Comparison of ENCODE assay signal across 11 cellular contexts in the genomic region with DNA sequence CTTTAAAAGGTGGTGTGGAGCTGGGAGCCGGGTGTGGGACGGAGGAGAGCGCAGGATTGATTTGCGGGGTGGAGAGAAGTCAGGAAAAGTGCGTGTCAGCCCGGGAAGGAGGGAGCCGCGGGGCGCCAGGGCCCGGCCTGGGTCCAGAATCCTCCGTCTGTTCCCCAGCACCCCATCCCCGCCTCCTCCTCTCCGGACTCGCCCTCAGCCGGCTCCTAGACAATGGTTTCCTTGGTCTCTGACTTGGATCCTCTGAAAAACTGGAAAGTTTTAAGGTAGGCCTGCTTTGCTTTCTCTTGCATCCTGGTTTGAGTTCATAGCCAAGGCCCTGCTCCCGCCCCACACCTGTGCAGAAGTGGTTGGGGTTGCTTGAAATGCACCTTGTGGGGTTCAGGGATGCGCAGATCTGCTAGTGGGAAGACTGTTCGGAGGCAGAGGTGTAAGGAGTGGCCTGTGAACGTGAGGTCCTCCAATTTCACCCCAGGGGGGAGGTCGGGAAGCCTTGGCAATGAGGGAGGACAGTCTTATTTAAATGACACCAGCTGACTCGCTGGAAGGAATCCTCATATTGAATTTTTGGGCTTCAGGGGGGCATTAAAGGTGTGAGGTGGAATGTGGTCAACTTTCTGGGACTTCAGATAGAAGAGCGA.
DNase-seq lines count a peak whose midpoint lies in the region; ATAC-seq and TF ChIP-seq lines count a peak whose summit lies in the region.
"Had no signal": no experiment of that assay in that cellular context is flagged by ENCODE, and none has a peak within 500 bp of the region (broad histone marks: within the 10 kb centered on the region; RNA-seq: fewer than 3 reads in every experiment).

No MANE protein-coding gene starts in this region.

- WGBS in ovary, 3 donors = 20 to 25% (median 22%) methylated on average over 22 of the region's 22 CpGs

- intact Hi-C loops in Right ventricle myocardium inferior (cut with DNase I) = loop anchor here (5.0 to 10.0 kb wide), 4 partner anchors 71 to 219 kb away; partner anchors contain the start of gene CELF2
- intact Hi-C loops in cardiac septum (cut with DNase I) = loop anchor here (5.0 to 10.0 kb wide), 2 partner anchors 114 to 216 kb away; partner anchors contain the start of gene CELF2
- intact Hi-C loops in left ventricle myocardium superior (cut with micrococcal nuclease) = loop anchor here (10.0 kb wide), 1 partner anchor 116 kb away; no protein-coding TSS in a partner anchor
- intact Hi-C loops in ovary (cut with DNase I) = no loop called here

- TF ChIP-seq EP300 in ovary (IDR thresholded peaks at IDR 0.05) = no peak

- no peaks in the 10 kb centered on the region for H3K9me3 ChIP-seq in ovary
- H3K9me3 ChIP-seq: neutrophil had no signal

- DNase-seq in Right ventricle myocardium inferior (ENCODE audit: missing footprints) (no peak), cardiac septum (ENCODE audit: low spot score) (no peak), left ventricle myocardium superior (peak; percentile 48), ovary (peak; percentile 51 to 73 (median 62)), NCI-H2227 treated with DMSO at 0.1 percent for 48 hours (lab: John Stamatoyannopoulos, UW) (no peak), NCI-H2029 (lab: John Stamatoyannopoulos, UW) (no peak)
- DNase-seq: activated CD4-positive, alpha-beta T cell treated with anti-CD3 and anti-CD28 coated beads for 36 hours; activated naive CD8-positive, alpha-beta T cell treated with anti-CD3 and anti-CD28 coated beads for 36 hours had no signal

- H3K27me3 ChIP-seq in ovary = no peaks in the 10 kb centered on the region

- H3K36me3 ChIP-seq in ovary = no peaks in the 10 kb centered on the region
- H3K36me3 ChIP-seq: neutrophil had no signal

- peak overlapping the region; percentile 13 for H3K4me3 ChIP-seq in ovary

- H3K27ac ChIP-seq in ovary = peak overlapping the region; percentile 79 to 91
- H3K27ac ChIP-seq: neutrophil had no signal

- peak; percentile 18 for ATAC-seq in Right ventricle myocardium inferior
- ATAC-seq in left ventricle myocardium superior = peak; percentile 18
- ATAC-seq in GM19397 (IDR thresholded peaks at IDR 0.05; ENCODE audit: unreplicated experiment) = no peak
- no peak for ATAC-seq in HG03025 (IDR thresholded peaks at IDR 0.05; ENCODE audit: low FRiP score, unreplicated experiment)
- ATAC-seq: activated CD4-positive, alpha-beta T cell treated with anti-CD3 and anti-CD28 coated beads for 36 hours had no signal

- no peak for TF ChIP-seq CTCF in ovary (IDR thresholded peaks at IDR 0.05)

- no peak for TF ChIP-seq POLR2A in ovary (IDR thresholded peaks at IDR 0.05)

- peaks cover 14% of the 10 kb centered on the region for H3K4me1 ChIP-seq in ovary (ENCODE audit: insufficient read depth)

Comparison
In these comparisons a context has a peak if more than half of its experiments do, and no peak if none do; other contexts are left out.
1. DNase-seq: peak in left ventricle myocardium superior (single experiment) and ovary (5 of 5); none in Right ventricle myocardium inferior (single experiment), cardiac septum (single experiment), NCI-H2227 treated with DMSO at 0.1 percent for 48 hours (single experiment) and NCI-H2029 (single experiment).
2. ATAC-seq: peak in Right ventricle myocardium inferior (single experiment) and left ventricle myocardium superior (single experiment); none in GM19397 (single experiment) and HG03025 (single experiment).
3. intact Hi-C loops: an anchor here in Right ventricle myocardium inferior (5.0 to 10.0 kb wide), cardiac septum (5.0 to 10.0 kb wide) and left ventricle myocardium superior (10.0 kb wide); none called in ovary.